ENCODE assay signal across 10 cellular contexts in genomic region chr2:122172812-122173211, GRCh38.
"Had no signal": no experiment of that assay in that cellular context is flagged by ENCODE, and none has a peak within 500 bp of the region (broad histone marks: within the 10 kb centered on the region; RNA-seq: fewer than 3 reads in every experiment).

No MANE protein-coding gene starts in this region.

- H3K4me3 Mint-ChIP-seq: GM23338, H9, HFFc6 had no signal

- H3K4me1 ChIP-seq: HAP-1 had no signal

- H3K9me3 Mint-ChIP-seq: GM23338, H9, HFFc6 had no signal

- FAIRE-seq: H1, H54 had no signal

- H3K4me2 ChIP-seq: GM23338 had no signal

- H3K4me1 Mint-ChIP-seq: GM23338, H9 had no signal

- H2AFZ ChIP-seq: GM23338 had no signal

- H3K27ac Mint-ChIP-seq: GM23338, H9, HFFc6 had no signal

- DNase-seq: GOT3, H7, H9, HCEC 1CT, HFFc6 had no signal

- H3K36me3 ChIP-seq: HAP-1 had no signal

- ATAC-seq: GM23338, HCT116 had no signal

- H3K9me3 ChIP-seq: HAP-1 had no signal

- H3K4me3 ChIP-seq: GM23338, HAP-1 had no signal
